ENCODE assay signal across 9 cellular contexts in the genomic region with DNA sequence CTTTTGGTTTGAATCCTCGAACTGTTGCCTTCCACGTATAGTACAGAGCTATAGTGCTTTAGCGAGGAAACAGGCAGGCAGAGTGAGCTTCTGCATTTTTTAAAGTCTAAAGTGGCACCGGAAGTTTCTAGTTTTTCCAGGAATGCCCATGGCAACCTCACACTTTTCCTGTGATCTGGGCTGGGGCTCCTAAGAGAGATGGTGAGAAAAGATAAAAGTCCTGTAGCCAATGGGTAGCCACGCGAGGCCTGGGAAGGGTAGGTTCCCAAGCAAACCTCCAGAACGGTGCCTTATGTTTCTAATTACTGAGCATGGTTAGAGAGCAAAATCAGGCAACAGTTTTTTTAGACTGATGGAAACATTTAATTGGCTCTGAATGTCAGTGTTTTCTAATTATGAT.
DNase-seq lines count a peak whose midpoint lies in the region; ATAC-seq and TF ChIP-seq lines count a peak whose summit lies in the region.
"Had no signal": no experiment of that assay in that cellular context is flagged by ENCODE, and none has a peak within 500 bp of the region (broad histone marks: within the 10 kb centered on the region; RNA-seq: fewer than 3 reads in every experiment).

No MANE protein-coding gene starts in this region.

- H3K4me3 ChIP-seq in fibroblast of villous mesenchyme (ENCODE audit: low read depth, low read length) (no peak overlapping the region), gastrocnemius medialis (no peak overlapping the region)
- H3K4me3 ChIP-seq: right lobe of liver had no signal

- no peaks in the 10 kb centered on the region for H3K9me3 ChIP-seq in gastrocnemius medialis
- H3K9me3 ChIP-seq: right lobe of liver had no signal

- no peaks in the 10 kb centered on the region for H3K36me3 ChIP-seq in gastrocnemius medialis
- H3K36me3 ChIP-seq: right lobe of liver had no signal

- H3K4me1 ChIP-seq in gastrocnemius medialis = peaks cover 3 to 14% of the 10 kb centered on the region in 2 donors

- intact Hi-C loops in gastrocnemius medialis (cut with DNase I; ENCODE audit: low total_unique reads) = no loop called here

- TF ChIP-seq CTCF in fibroblast of villous mesenchyme (IDR thresholded peaks at IDR 0.05; ENCODE audit: insufficient read depth, low read depth, low read length) = no peak
- TF ChIP-seq CTCF in gastrocnemius medialis (IDR thresholded peaks at IDR 0.05 in 4 of 5, conservative IDR thresholded peaks at IDR 0.05 in 1 of 5) = no peak

- in situ Hi-C loops in gastrocnemius medialis (cut with MboI; ENCODE audit: low sequenced_read_pairs in 4 of 4) = no loop called here

- DNase-seq in EL (peak; percentile 33), UCSD-AML1 (lab: John Stamatoyannopoulos, UW; ENCODE audit: unreplicated experiment) (peak; percentile 22), fibroblast of villous mesenchyme (ENCODE audit: low read depth) (peak; percentile 67), gastrocnemius medialis (no peak), DMS153 treated with DMSO at 0.1 percent for 48 hours (lab: John Stamatoyannopoulos, UW; ENCODE audit: unreplicated experiment) (no peak), NCI-H524 treated with DMSO at 0.1 percent for 48 hours (lab: John Stamatoyannopoulos, UW) (no peak), NCI-H1105 treated with DMSO at 0.1 percent for 48 hours (lab: John Stamatoyannopoulos, UW) (no peak)
- DNase-seq: right lobe of liver had no signal

- ATAC-seq in gastrocnemius medialis (no peak), HG02884 (IDR thresholded peaks at IDR 0.05; ENCODE audit: unreplicated experiment) (no peak)

- peak overlapping the region; percentile 34 to 68 (median 48) for H3K27ac ChIP-seq in gastrocnemius medialis
- H3K27ac ChIP-seq: right lobe of liver had no signal

- no peaks in the 10 kb centered on the region for H3K27me3 ChIP-seq in gastrocnemius medialis
- H3K27me3 ChIP-seq: right lobe of liver had no signal

- no peak for TF ChIP-seq POLR2A in gastrocnemius medialis (IDR thresholded peaks at IDR 0.05)

Comparison
In these comparisons a context has a peak if more than half of its experiments do, and no peak if none do; other contexts are left out.
1. DNase-seq: peak in EL (single experiment), UCSD-AML1 (single experiment) and fibroblast of villous mesenchyme (single experiment); none in gastrocnemius medialis (0 of 2), DMS153 treated with DMSO at 0.1 percent for 48 hours (single experiment), NCI-H524 treated with DMSO at 0.1 percent for 48 hours (single experiment) and NCI-H1105 treated with DMSO at 0.1 percent for 48 hours (single experiment).